8 cellular contexts compared by ENCODE assay signal in the genomic region with DNA sequence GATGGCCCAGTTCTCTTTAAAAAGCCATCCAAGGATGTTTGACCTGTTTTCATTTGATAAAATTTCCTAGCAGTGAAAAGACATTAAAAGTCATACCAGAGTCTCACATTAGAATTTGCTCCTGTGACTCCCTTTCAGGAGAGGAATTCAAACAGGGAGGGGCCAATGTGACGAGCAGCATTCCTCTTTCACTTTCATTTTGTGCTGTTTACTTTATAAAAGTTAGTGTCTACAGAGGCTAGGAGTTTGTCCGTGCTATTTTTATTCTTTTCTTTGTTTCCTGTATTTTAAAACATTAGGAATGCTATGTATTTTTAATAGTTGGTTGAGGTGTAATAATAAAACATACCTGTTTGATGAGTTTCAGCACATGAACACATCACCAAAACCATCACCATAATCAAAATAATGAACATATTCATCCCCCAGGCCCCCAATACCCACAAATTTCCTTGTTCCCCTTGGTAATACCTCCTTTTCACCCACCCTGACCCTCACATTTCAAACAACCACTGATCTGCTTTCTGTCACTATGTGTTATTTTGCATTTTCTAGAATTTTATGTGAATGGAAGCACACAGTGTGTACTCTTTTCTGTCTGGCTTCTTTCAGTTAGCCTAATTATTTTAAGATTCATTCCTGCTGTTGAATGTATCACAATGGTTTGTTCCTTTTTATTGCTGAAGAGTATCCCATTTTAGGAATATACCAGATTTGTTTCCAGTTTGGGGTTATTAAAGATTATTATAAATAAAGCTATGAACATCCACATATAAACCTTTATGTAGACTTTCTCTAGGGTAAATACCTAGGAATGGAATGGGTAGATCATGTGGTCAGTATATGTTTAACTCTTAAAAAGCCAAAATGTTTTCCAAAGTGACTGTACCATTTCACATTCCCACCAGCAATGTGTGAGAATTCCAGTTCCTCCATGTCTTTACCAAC.
DNase-seq lines count a peak whose midpoint lies in the region; ATAC-seq and TF ChIP-seq lines count a peak whose summit lies in the region.

No MANE protein-coding gene starts in this region.

- TF ChIP-seq CTCF in adrenal gland (IDR thresholded peaks at IDR 0.05): no peak

- no peaks in the 10 kb centered on the region for H3K36me3 ChIP-seq in adrenal gland (replicated peaks in 1 of 2)

- no peaks in the 10 kb centered on the region for H3K9me3 ChIP-seq in adrenal gland (replicated peaks in 1 of 3)

- intact Hi-C loops in adrenal gland (cut with DNase I): no loop called here

- H3K36me3 Mint-ChIP-seq in stimulated activated naive CD8-positive, alpha-beta T cell treated with anti-CD3 and anti-CD28 coated beads, Interleukin-15, Interleukin-2, amounts not matched to agents 100 ng/mL and 50 ng/mL, for 24 hours (ENCODE audit: low read depth): no peaks in the 10 kb centered on the region

- 0 to 5% (median 3%) methylated on average over 2 of the region's 2 CpGs for WGBS in adrenal gland, 4 donors

- H3K27me3 Mint-ChIP-seq in stimulated activated naive CD8-positive, alpha-beta T cell treated with anti-CD3 and anti-CD28 coated beads, Interleukin-15, Interleukin-2, amounts not matched to agents 100 ng/mL and 50 ng/mL, for 24 hours: no peaks in the 10 kb centered on the region

- ATAC-seq in stimulated activated naive CD8-positive, alpha-beta T cell treated with anti-CD3 and anti-CD28 coated beads, Interleukin-15, Interleukin-2, amounts not matched to agents 100 U/mL and 50 U/mL, for 24 hours: no peak

- H3K9me3 Mint-ChIP-seq in stimulated activated naive CD8-positive, alpha-beta T cell treated with anti-CD3 and anti-CD28 coated beads, Interleukin-15, Interleukin-2, amounts not matched to agents 100 ng/mL and 50 ng/mL, for 24 hours: no peaks in the 10 kb centered on the region

- peak overlapping the region in 2 of 5 donors; percentile 36 to 57 for H3K27ac ChIP-seq in adrenal gland

- H3K4me1 ChIP-seq in adrenal gland (replicated peaks in 1 of 2): peaks cover 0 to 12% of the 10 kb centered on the region in 2 donors

- H3K4me1 Mint-ChIP-seq in stimulated activated naive CD8-positive, alpha-beta T cell treated with anti-CD3 and anti-CD28 coated beads, Interleukin-15, Interleukin-2, amounts not matched to agents 100 ng/mL and 50 ng/mL, for 24 hours (ENCODE audit: low read depth): peaks cover 14% of the 10 kb centered on the region

- DNase-seq in stimulated activated naive CD8-positive, alpha-beta T cell treated with anti-CD3 and anti-CD28 coated beads, Interleukin-15, Interleukin-2, amounts not matched to agents 100 U/mL and 50 U/mL, for 24 hours: no peak
- DNase-seq in NCI-H774 (lab: John Stamatoyannopoulos, UW): peak; percentile 19
- peak in 5 of 7 donors; percentile 40 to 72 (median 53) for DNase-seq in adrenal gland
- DNase-seq in iris pigment epithelial cell (ENCODE audit: low read depth): peak; percentile 69
- DNase-seq in stimulated activated naive CD4-positive, alpha-beta T cell (lab: John Stamatoyannopoulos, UW): peak in 4 of 6 experiments; percentile 4 to 45 (median 30)
- no peak for DNase-seq in anterior cingulate cortex (lab: John Stamatoyannopoulos, UW)
- no peak for DNase-seq in middle frontal gyrus (ENCODE audit: extremely low spot score, low spot score)

- no peaks in the 10 kb centered on the region for H3K27me3 ChIP-seq in adrenal gland

- no peak for TF ChIP-seq POLR2A in adrenal gland (IDR thresholded peaks at IDR 0.05)

- peak overlapping the region; percentile 81 for H3K4me3 Mint-ChIP-seq in stimulated activated naive CD8-positive, alpha-beta T cell treated with anti-CD3 and anti-CD28 coated beads, Interleukin-15, Interleukin-2, amounts not matched to agents 100 ng/mL and 50 ng/mL, for 24 hours

- H3K27ac Mint-ChIP-seq in stimulated activated naive CD8-positive, alpha-beta T cell treated with anti-CD3 and anti-CD28 coated beads, Interleukin-15, Interleukin-2, amounts not matched to agents 100 ng/mL and 50 ng/mL, for 24 hours: peak overlapping the region; percentile 90

- peak overlapping the region in 2 of 4 donors; percentile 2 to 51 for H3K4me3 ChIP-seq in adrenal gland

Comparison
In these comparisons a context has a peak if more than half of its experiments do, and no peak if none do; other contexts are left out.
1. DNase-seq: peak in NCI-H774 (single experiment), adrenal gland (5 of 7), iris pigment epithelial cell (single experiment) and stimulated activated naive CD4-positive, alpha-beta T cell (4 of 6); none in stimulated activated naive CD8-positive, alpha-beta T cell treated with anti-CD3 and anti-CD28 coated beads, Interleukin-15, Interleukin-2, amounts not matched to agents 100 U/mL and 50 U/mL, for 24 hours (single experiment), anterior cingulate cortex (0 of 58) and middle frontal gyrus (single experiment).